Comparison of ENCODE assay signal across 25 cellular contexts in the genomic region with DNA sequence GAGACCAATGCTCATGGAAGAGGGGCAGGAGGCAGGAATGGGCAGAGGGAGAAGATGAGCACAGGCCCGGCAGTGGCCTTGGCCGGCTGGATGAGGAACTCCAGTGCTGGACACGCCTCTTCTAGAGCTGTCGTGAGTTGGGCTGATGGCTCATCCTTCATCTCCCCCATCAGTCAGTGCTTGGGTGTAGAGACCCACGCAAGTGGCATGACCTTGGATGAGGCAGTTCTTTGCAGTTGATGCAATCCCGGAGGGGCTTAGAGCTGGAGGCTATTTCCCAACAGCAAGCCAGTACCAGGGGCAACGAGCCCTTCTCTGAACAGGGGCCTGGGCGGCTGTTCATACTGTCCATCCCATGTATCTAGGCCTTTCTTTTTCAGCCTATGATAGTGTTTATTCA. TPM values are rescaled to one million over a fixed set of nuclear protein-coding genes. Genes with fewer than 3 reads are reported as not detected.
DNase-seq lines count a peak whose midpoint lies in the region; ATAC-seq, FAIRE-seq and TF ChIP-seq lines count a peak whose summit lies in the region.
"Had no signal": no experiment of that assay in that cellular context is flagged by ENCODE, and none has a peak within 500 bp of the region (broad histone marks: within the 10 kb centered on the region; RNA-seq: fewer than 3 reads in every experiment).

No MANE protein-coding gene starts in this region.

- no peak overlapping the region for H3K4me2 ChIP-seq in HepG2 (ENCODE audit: low read depth, low read length)
- H3K4me2 ChIP-seq: A549; BLaER1 treated with 17β-estradiol and CSF1 and Interleukin-3, amounts not matched to agents 10 nM and 100 nM; GM23338 had no signal

- BruUV-seq in HepG2 (replicated peaks; lab: Mats Ljungman, UMichigan), result no TSS peak

- CTCF ChIA-PET in HepG2 (lab: Yijun Ruan, JAX; ENCODE audit: low intra/inter-chr PET ratio, low total read pairs) (no interaction called here), WTC11 (lab: Charles Lee) (interaction anchor here (0.6 to 2.9 kb wide), 9 partner anchors 38 to 262 kb away, joined by 3 to 12 read pairs (median 3); a partner anchor contains a TSS)

- H3K27me3 ChIP-seq in HepG2 (ENCODE audit: control insufficient read depth in 1 of 2, insufficient read depth in 2 of 2, low read length in 2 of 2) (peaks cover 5 to 22% of the 10 kb centered on the region in 2 experiments), right lobe of liver (no peaks in the 10 kb centered on the region)
- H3K27me3 ChIP-seq: BE2C had no signal

- H3K9me3 Mint-ChIP-seq in WTC11 (no peaks in the 10 kb centered on the region), endothelial cell (ENCODE audit: unreplicated experiment) (no peaks in the 10 kb centered on the region)
- H3K9me3 Mint-ChIP-seq: CD4-positive, alpha-beta T cell; GM23338; H9; HFFc6 had no signal

- H3K27me3 Mint-ChIP-seq in WTC11 (ENCODE audit: low read depth), result no peaks in the 10 kb centered on the region; the same call in 1 of the 2 replicates
- H3K27me3 Mint-ChIP-seq in endothelial cell (ENCODE audit: unreplicated experiment), result peaks cover 3% of the 10 kb centered on the region
- H3K27me3 Mint-ChIP-seq: CD4-positive, alpha-beta T cell had no signal

- no peaks in the 10 kb centered on the region for H4K20me1 ChIP-seq in HepG2 (ENCODE audit: insufficient read depth, low read length)

- H3K36me3 ChIP-seq in HepG2 (replicated peaks in 1 of 2; ENCODE audit: control insufficient read depth in 1 of 2, insufficient read depth in 2 of 2, low read length in 2 of 2), result no peaks in the 10 kb centered on the region
- H3K36me3 ChIP-seq in right lobe of liver, result no peaks in the 10 kb centered on the region
- H3K36me3 ChIP-seq: BE2C; BLaER1 treated with 17β-estradiol and CSF1 and Interleukin-3, amounts not matched to agents 10 nM and 100 nM had no signal

- POLR2A ChIA-PET in HepG2 (lab: Yijun Ruan, JAX) (no interaction called here), WTC11 (lab: Charles Lee) (no interaction called here)

- 0% methylated on average over 3 of the region's 8 CpGs for WGBS in HepG2 (ENCODE audit: low lambda C conversion rate)
- WGBS in right lobe of liver (ENCODE audit: insufficient coverage, low coverage, low lambda C conversion rate, missing lambda C conversion rate), result 100% methylated on average over 1 of the region's 8 CpGs

- H3K27ac Mint-ChIP-seq in WTC11 (no peak overlapping the region), endothelial cell (ENCODE audit: unreplicated experiment) (no peak overlapping the region)
- H3K27ac Mint-ChIP-seq: CD14-positive monocyte; CD4-positive, alpha-beta T cell; CD8-positive, alpha-beta memory T cell; GM23338; H9; HFFc6 had no signal

- H3K36me3 Mint-ChIP-seq in WTC11 (no peaks in the 10 kb centered on the region), endothelial cell (ENCODE audit: low read depth, unreplicated experiment) (no peaks in the 10 kb centered on the region)
- H3K36me3 Mint-ChIP-seq: CD8-positive, alpha-beta memory T cell had no signal

- H3K4me3 Mint-ChIP-seq in WTC11, result no peak overlapping the region
- peak overlapping the region; percentile 60 for H3K4me3 Mint-ChIP-seq in endothelial cell (ENCODE audit: unreplicated experiment)
- H3K4me3 Mint-ChIP-seq: CD14-positive monocyte; CD4-positive, alpha-beta T cell; CD8-positive, alpha-beta memory T cell; GM23338; H9; HFFc6 had no signal

- H2AFZ ChIP-seq in HepG2 (ENCODE audit: low read length), result no peak overlapping the region
- H2AFZ ChIP-seq: GM23338 had no signal

- H3K9me3 ChIP-seq in HepG2 (ENCODE audit: low read length) (no peaks in the 10 kb centered on the region), right lobe of liver (no peaks in the 10 kb centered on the region)
- H3K9me3 ChIP-seq: A549; BE2C; BLaER1 treated with 17β-estradiol and CSF1 and Interleukin-3, amounts not matched to agents 10 nM and 100 nM had no signal

- in situ Hi-C loops in HepG2 (cut with HindIII; ENCODE audit: extremely low pct_ligation_motif_present, low pct_unique_long_range_greater_than_20kb), result loop anchor here (10.0 kb wide), 1 partner anchor 107 kb away; no protein-coding TSS in a partner anchor

- no peaks in the 10 kb centered on the region; the same call in none of the 2 replicates for H3K4me1 Mint-ChIP-seq in WTC11
- peaks cover 10% of the 10 kb centered on the region for H3K4me1 Mint-ChIP-seq in endothelial cell (ENCODE audit: unreplicated experiment)

- peaks cover 8% of the 10 kb centered on the region; the same call in 1 of the 2 replicates for H3K4me1 ChIP-seq in HepG2 (ENCODE audit: insufficient read depth, low read length)
- H3K4me1 ChIP-seq in right lobe of liver, result peaks cover 0 to 1% (median 0%) of the 10 kb centered on the region in 4 donors

- no peak for FAIRE-seq in HepG2 (lab: Jason Lieb, UNC)
- FAIRE-seq: A549, D721Med, GM12878 had no signal

- TF ChIP-seq EP300 in HepG2 (IDR thresholded peaks at IDR 0.05; ENCODE audit: low read depth in 2 of 2, low read length in 2 of 2) (no peak), HepG2 (CRISPR knock-in tag; IDR thresholded peaks at IDR 0.05; ENCODE audit: borderline replicate concordance) (no peak)

- no peaks in the 10 kb centered on the region for H3K79me2 ChIP-seq in HepG2 (ENCODE audit: insufficient read depth, low read length)

- TF ChIP-seq POLR2A in HepG2 (IDR thresholded peaks at IDR 0.05; ENCODE audit: insufficient read depth in 1 of 2, low read depth in 2 of 2, low read length in 2 of 2), result no peak
- TF ChIP-seq POLR2A in right lobe of liver (IDR thresholded peaks at IDR 0.05), result no peak

- H3K4me3 ChIP-seq in HepG2 (replicated peaks in 1 of 3; ENCODE audit: insufficient read depth in 1 of 3, low read depth in 2 of 3, low read length in 3 of 3), result no peak overlapping the region
- H3K4me3 ChIP-seq in right lobe of liver, result no peak overlapping the region
- H3K4me3 ChIP-seq: A549; BLaER1 treated with 17β-estradiol and CSF1 and Interleukin-3, amounts not matched to agents 10 nM and 100 nM; GM12878; GM23338 had no signal

- TF ChIP-seq RAD21 in HepG2 (CRISPR knock-in tag; IDR thresholded peaks at IDR 0.05), result no peak

- ATAC-seq in HepG2 (no peak), right lobe of liver (no peak), WTC11 (no peak)
- ATAC-seq: A549, GM12878, GM23338, HCT116 had no signal

- TF ChIP-seq CTCF in HepG2 (CRISPR knock-in tag; IDR thresholded peaks at IDR 0.05) (no peak), right lobe of liver (IDR thresholded peaks at IDR 0.05) (no peak), WTC11 (IDR thresholded peaks at IDR 0.05) (no peak), endothelial cell (IDR thresholded peaks at IDR 0.05; ENCODE audit: unreplicated experiment) (no peak)

- intact Hi-C loops in HepG2 (cut with micrococcal nuclease; ENCODE audit: unreplicated experiment) (no loop called here), right lobe of liver (cut with DNase I) (loop anchor here in 1 of 2 donors (10.0 kb wide), 1 partner anchor 107 kb away; no protein-coding TSS in a partner anchor)

- DNase-seq in HepG2 (ENCODE audit: low spot score) (no peak), right lobe of liver (no peak), WTC11 (ENCODE audit: low spot score) (no peak), endothelial cell (ENCODE audit: low spot score) (no peak), NCI-H2171 treated with DMSO at 0.1 percent for 48 hours (lab: John Stamatoyannopoulos, UW) (no peak)
- no peak for DNase-seq in activated naive CD4-positive, alpha-beta T cell treated with anti-CD3 and anti-CD28 coated beads, Interleukin-2, amount 50 U/mL, for 16 hours
- DNase-seq: 8988T; ACHN; AML-193; BE2C; CD4-positive, alpha-beta T cell; CD8-positive, alpha-beta memory T cell; DMS 273 treated with DMSO at 0.1 percent for 48 hours; DMS79; EL; GDM1; H9; HFFc6 had no signal

- H3K27ac ChIP-seq in HepG2 (ENCODE audit: extremely low read length, insufficient read depth, low read length) (no peak overlapping the region), right lobe of liver (no peak overlapping the region)
- H3K27ac ChIP-seq: A549; BLaER1 treated with 17β-estradiol and CSF1 and Interleukin-3, amounts not matched to agents 10 nM and 100 nM had no signal

- H3K9ac ChIP-seq in HepG2 (ENCODE audit: insufficient read depth, low read depth, low read length), result no peak overlapping the region
- H3K9ac ChIP-seq: BLaER1 treated with 17β-estradiol and CSF1 and Interleukin-3, amounts not matched to agents 10 nM and 100 nM had no signal

RNA-seq across cellular contexts. Expression of a gene that starts 25.5 kb away (rescaled TPM):
- total RNA-seq in HepG2 (2016; rRNA removed; fragmentation: Illumina TruSeq; extraction: Trizol), result 0.07 TPM in 1 of 2 replicates, not detected in the other
- not detected in 2 replicates for total RNA-seq in HepG2 (2016; cell fraction: cytosol; rRNA removed; fragmentation: Illumina TruSeq; extraction: Trizol; ENCODE audit: low read depth)
- total RNA-seq in HepG2 (2016; cell fraction: insoluble cytoplasmic fraction; rRNA removed; fragmentation: Illumina TruSeq; extraction: Trizol), result 0.04 and 0.10 TPM in 2 replicates
- total RNA-seq in HepG2 (2016; cell fraction: membrane; rRNA removed; fragmentation: Illumina TruSeq; extraction: Trizol), result 0.06 TPM in 1 of 2 replicates, not detected in the other
- not detected in 2 replicates for total RNA-seq in HepG2 (2016; cell fraction: nucleus; rRNA removed; fragmentation: Illumina TruSeq; extraction: Trizol)
- 0.20 and 0.25 TPM in 2 replicates for polyA plus RNA-seq in HepG2 (2011; rRNA removed)
- 0.08 and 0.15 TPM in 2 replicates for polyA plus RNA-seq in HepG2 (2011; cell fraction: cytosol; rRNA removed)
- 1.1 and 2.6 TPM in 2 replicates for polyA plus RNA-seq in HepG2 (2011; cell fraction: nucleus; rRNA removed)
- polyA plus RNA-seq in HepG2 (2012), result 0.17 TPM in 1 of 2 replicates, not detected in the other
- not detected in 2 replicates for polyA plus RNA-seq in HepG2 (2016; cell fraction: cytosol; fragmentation: Illumina TruSeq; extraction: Trizol; ENCODE audit: low read depth)
- 0.05 TPM in 1 of 2 replicates, not detected in the other for polyA plus RNA-seq in HepG2 (2016; cell fraction: insoluble cytoplasmic fraction; fragmentation: Illumina TruSeq; extraction: Trizol; ENCODE audit: low read depth)
- polyA plus RNA-seq in HepG2 (2016; cell fraction: membrane; fragmentation: Illumina TruSeq; extraction: Trizol; ENCODE audit: low read depth), result not detected in 2 replicates
- 0.12 and 0.53 TPM in 2 replicates for polyA plus RNA-seq in HepG2 (2016; cell fraction: nucleus; fragmentation: Illumina TruSeq; extraction: Trizol; ENCODE audit: insufficient read depth, low read depth)
- 0.64 and 8.2 TPM in 2 replicates for polyA minus RNA-seq in HepG2 (2011; rRNA and poly(A)+ RNA removed; ENCODE audit: low replicate concordance)
- polyA minus RNA-seq in HepG2 (2011; cell fraction: cytosol; rRNA and poly(A)+ RNA removed), result 0.20 TPM in 1 of 2 replicates, not detected in the other
- polyA minus RNA-seq in HepG2 (2011; cell fraction: nucleus; rRNA and poly(A)+ RNA removed), result 0.12 and 0.26 TPM in 2 replicates
- 1 to 10 TPM; 1.4 to 6.0 (median 3.7) TPM for total RNA-seq in right lobe of liver
- total RNA-seq in WTC11 (2021), result 51.2 to 60.4 TPM (median 53.4 TPM) in 3 replicates
- 239 TPM for total RNA-seq in endothelial cell (ENCODE audit: unreplicated experiment)

RNA-seq across cellular contexts. Expression of a gene that starts 56.3 kb away (rescaled TPM):
- 3.6 and 5.5 TPM in 2 replicates for total RNA-seq in HepG2 (2016; rRNA removed; fragmentation: Illumina TruSeq; extraction: Trizol)
- total RNA-seq in HepG2 (2016; cell fraction: cytosol; rRNA removed; fragmentation: Illumina TruSeq; extraction: Trizol; ENCODE audit: low read depth), result 1.8 and 2.5 TPM in 2 replicates
- total RNA-seq in HepG2 (2016; cell fraction: insoluble cytoplasmic fraction; rRNA removed; fragmentation: Illumina TruSeq; extraction: Trizol), result 3.8 and 9.1 TPM in 2 replicates
- 1.0 and 1.4 TPM in 2 replicates for total RNA-seq in HepG2 (2016; cell fraction: membrane; rRNA removed; fragmentation: Illumina TruSeq; extraction: Trizol)
- 11.4 and 14.4 TPM in 2 replicates for total RNA-seq in HepG2 (2016; cell fraction: nucleus; rRNA removed; fragmentation: Illumina TruSeq; extraction: Trizol)
- polyA plus RNA-seq in HepG2 (2011; rRNA removed), result 15.4 and 20.7 TPM in 2 replicates
- 5.5 and 7.5 TPM in 2 replicates for polyA plus RNA-seq in HepG2 (2011; cell fraction: cytosol; rRNA removed)
- polyA plus RNA-seq in HepG2 (2011; cell fraction: nucleus; rRNA removed), result 160 and 175 TPM in 2 replicates
- 10.0 and 11.9 TPM in 2 replicates for polyA plus RNA-seq in HepG2 (2012)
- 0.36 and 0.44 TPM in 2 replicates for polyA plus RNA-seq in HepG2 (2016; cell fraction: cytosol; fragmentation: Illumina TruSeq; extraction: Trizol; ENCODE audit: low read depth)
- 2.3 and 3.2 TPM in 2 replicates for polyA plus RNA-seq in HepG2 (2016; cell fraction: insoluble cytoplasmic fraction; fragmentation: Illumina TruSeq; extraction: Trizol; ENCODE audit: low read depth)
- polyA plus RNA-seq in HepG2 (2016; cell fraction: membrane; fragmentation: Illumina TruSeq; extraction: Trizol; ENCODE audit: low read depth), result 0.33 and 0.88 TPM in 2 replicates
- 29.0 and 35.7 TPM in 2 replicates for polyA plus RNA-seq in HepG2 (2016; cell fraction: nucleus; fragmentation: Illumina TruSeq; extraction: Trizol; ENCODE audit: insufficient read depth, low read depth)
- polyA minus RNA-seq in HepG2 (2011; rRNA and poly(A)+ RNA removed; ENCODE audit: low replicate concordance), result 7.2 and 9.9 TPM in 2 replicates
- polyA minus RNA-seq in HepG2 (2011; cell fraction: cytosol; rRNA and poly(A)+ RNA removed), result 4.6 and 5.0 TPM in 2 replicates
- 29.2 and 32.2 TPM in 2 replicates for polyA minus RNA-seq in HepG2 (2011; cell fraction: nucleus; rRNA and poly(A)+ RNA removed)
- 1 to 10 TPM in 5 of 6 experiments, under 1 TPM in 1; 0.77 to 6.4 (median 3.3) TPM for total RNA-seq in right lobe of liver
- 43.6 to 50.3 TPM (median 44.8 TPM) in 3 replicates for total RNA-seq in WTC11 (2021)
- total RNA-seq in endothelial cell (ENCODE audit: unreplicated experiment), result 63.3 TPM
